Comparison of ENCODE assay signal across 20 cellular contexts in the genomic region with DNA sequence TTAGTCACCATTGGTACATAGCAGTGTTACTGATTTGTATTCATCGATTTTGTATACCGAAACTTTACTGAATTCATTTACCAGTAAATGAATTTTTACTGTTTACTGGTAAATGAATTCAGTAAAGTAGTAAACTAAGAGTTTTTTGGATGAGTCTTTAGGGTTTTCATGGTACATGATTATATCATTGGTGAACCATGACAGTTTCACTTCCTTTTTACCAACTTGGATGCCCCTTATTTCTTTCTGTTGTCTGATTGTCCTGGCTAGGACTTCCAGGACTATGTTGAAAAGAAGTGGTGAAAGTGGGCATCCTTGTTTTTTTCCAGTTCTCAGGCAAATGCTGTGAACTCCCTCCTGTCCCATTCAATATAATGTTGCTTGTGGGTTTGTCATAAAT.
DNase-seq lines count a peak whose midpoint lies in the region; ATAC-seq lines count a peak whose summit lies in the region.
"Had no signal": no experiment of that assay in that cellular context is flagged by ENCODE, and none has a peak within 500 bp of the region (broad histone marks: within the 10 kb centered on the region; RNA-seq: fewer than 3 reads in every experiment).

No MANE protein-coding gene starts in this region.

- peak; percentile 64 for ATAC-seq in GM18502 (IDR thresholded peaks at IDR 0.05; ENCODE audit: poor library complexity, unreplicated experiment)
- ATAC-seq in GM18907 (IDR thresholded peaks at IDR 0.05; ENCODE audit: unreplicated experiment): peak; percentile 79
- ATAC-seq in HG03060 (IDR thresholded peaks at IDR 0.05; ENCODE audit: low read depth, unreplicated experiment): peak; percentile 68
- no peak for ATAC-seq in GM19023 (IDR thresholded peaks at IDR 0.05; ENCODE audit: unreplicated experiment)
- ATAC-seq: GM23338 had no signal

- peak; percentile 42 for DNase-seq in MV-4-11 (lab: John Stamatoyannopoulos, UW)
- DNase-seq in kidney tubule cell (ENCODE audit: low spot score): no peak
- DNase-seq in NCI-H1105 treated with DMSO at 0.1 percent for 48 hours (lab: John Stamatoyannopoulos, UW): no peak
- no peak for DNase-seq in SIG-M5 (lab: John Stamatoyannopoulos, UW)
- DNase-seq: DMS79, HCEC 1CT, MM.1S, NCI-H1436 treated with DMSO at 0.1 percent for 48 hours, NCI-H2029, NCI-H2171, NCI-H446, NCI-H69, OCI-M1, SHP77, SK-N-SH had no signal
